In the genomic region with DNA sequence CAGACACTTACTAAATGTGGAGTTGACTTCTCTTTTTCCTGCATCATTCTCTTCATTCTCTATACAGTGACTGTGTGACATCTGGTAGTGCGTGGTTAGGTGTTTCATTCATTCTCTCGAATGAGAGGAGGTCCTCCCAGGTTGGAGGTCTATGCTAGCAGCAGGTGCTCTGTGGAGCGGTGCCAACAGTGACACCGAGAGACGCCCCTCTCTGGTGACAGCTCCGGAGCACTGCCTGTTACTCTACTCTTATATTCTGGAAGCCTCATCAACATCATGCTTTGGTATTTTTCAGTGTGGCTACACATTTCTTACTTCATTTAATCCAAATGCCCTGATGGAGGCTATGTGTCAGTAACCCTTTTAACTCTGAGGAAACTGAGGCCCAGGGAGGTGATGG, we compare ENCODE assay signal across 14 cellular contexts. TPM values are rescaled to one million over a fixed set of nuclear protein-coding genes. Genes with fewer than 3 reads are reported as not detected.
"Had no signal": no experiment of that assay in that cellular context is flagged by ENCODE, and none has a peak within 500 bp of the region (broad histone marks: within the 10 kb centered on the region; RNA-seq: fewer than 3 reads in every experiment).

No MANE protein-coding gene starts in this region.

- DNase-seq: activated CD4-positive, alpha-beta T cell treated with anti-CD3 and anti-CD28 coated beads for 1 hour; activated effector memory CD4-positive, alpha-beta T cell treated with anti-CD3 and anti-CD28 coated beads, Interleukin-2, amount 50 U/mL, for 16 hours; amygdala; cerebellar nuclear complex; cortex of kidney; heart right ventricle; left lung; occipital lobe; stimulated activated CD4-positive, alpha-beta T cell treated with anti-CD3 and anti-CD28 coated beads, Interleukin-4, amount 100 ng/mL, for 1 hour; stimulated activated naive CD4-positive, alpha-beta T cell treated with Interleukin-2 at 50 U/mL for 16 hours; thyroid gland had no signal

- H3K9me3 ChIP-seq: thyroid gland had no signal

- H3K4me3 ChIP-seq: heart right ventricle, left lung, lung, thyroid gland had no signal

- H3K4me1 ChIP-seq: thyroid gland had no signal

- H3K27me3 ChIP-seq: heart right ventricle, left lung, thyroid gland had no signal

- H3K27ac ChIP-seq: heart right ventricle, left lung, thyroid gland had no signal

- H3K36me3 ChIP-seq: heart right ventricle, left lung, thyroid gland had no signal

RNA-seq across cellular contexts. Expression of gene ATOH8, which starts 50.2 kb away (rescaled TPM):
- polyA plus RNA-seq: keratinocyte; naive thymus-derived CD4-positive, alpha-beta T cell had no signal
